In the genomic region with DNA sequence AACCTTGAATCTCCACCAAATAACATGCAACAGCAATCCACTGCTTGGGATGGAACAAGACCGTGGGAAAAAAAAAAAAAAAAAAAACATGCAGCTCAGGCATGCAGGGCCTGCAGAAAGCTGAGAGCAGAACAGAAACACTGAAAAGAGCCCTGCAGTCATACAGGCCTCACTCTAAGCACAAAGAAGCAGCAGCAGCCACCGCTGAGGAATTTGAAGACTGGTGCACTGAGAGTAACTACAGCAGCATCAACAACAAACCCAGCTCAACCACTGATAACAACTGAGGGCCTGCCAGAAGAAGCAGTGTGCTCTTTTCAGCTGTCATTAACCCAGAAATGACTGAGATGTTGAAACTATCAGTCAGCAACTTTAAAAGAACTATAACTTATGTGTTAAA, we compare ENCODE assay signal across 28 cellular contexts.
A peak's percentile ranks its signal among the peaks of the same experiment; 100 is the strongest.
DNase-seq lines count a peak whose midpoint lies in the region; ATAC-seq and TF ChIP-seq lines count a peak whose summit lies in the region.
"Had no signal": no experiment of that assay in that cellular context is flagged by ENCODE, and none has a peak within 500 bp of the region (broad histone marks: within the 10 kb centered on the region; RNA-seq: fewer than 3 reads in every experiment).

No MANE protein-coding gene starts in this region.

- DNase-seq in WTC11 (ENCODE audit: low spot score) (no peak), ecto neural progenitor cell (ENCODE audit: low spot score) (peak; percentile 68), iPS-NIHi7 (ENCODE audit: extremely low spot score) (peak; percentile 35), osteoblast (ENCODE audit: insufficient read length, low spot score, missing footprints) (peak; percentile 21), ACHN (no peak), NCI-H187 (lab: John Stamatoyannopoulos, UW) (no peak)
- DNase-seq: activated CD4-positive, alpha-beta memory T cell treated with anti-CD3 and anti-CD28 coated beads for 36 hours; activated CD4-positive, alpha-beta T cell treated with anti-CD3 and anti-CD28 coated beads for 1 hour; activated naive CD4-positive, alpha-beta T cell treated with anti-CD3 and anti-CD28 coated beads for 36 hours; adrenal gland; DMS153; foreskin fibroblast; heart left ventricle; left colon; NCI-H1417 treated with DMSO at 0.1 percent for 48 hours; NCI-H2081; NCI-H2227 treated with DMSO at 0.1 percent for 48 hours; NCI-H526 treated with DMSO at 0.1 percent for 48 hours; Right ventricle myocardium superior; stimulated activated naive B cell treated with anti-CD40 and anti-IgM and Interleukin-4, amounts not matched to agents 10 μg/mL and 1 μg/mL and 100 μg/mL, for 72 hours; T-helper 2 cell; upper lobe of left lung had no signal

- no peaks in the 10 kb centered on the region for H3K36me3 Mint-ChIP-seq in WTC11
- H3K36me3 Mint-ChIP-seq: activated CD4-positive, alpha-beta memory T cell treated with anti-CD3 and anti-CD28 coated beads for 36 hours; memory B cell; stimulated activated naive B cell treated with anti-CD40 and anti-IgM and Interleukin-4, amounts not matched to agents 10 μg/mL and 1 μg/mL and 100 μg/mL, for 72 hours had no signal

- H3K27ac ChIP-seq in osteoblast (ENCODE audit: low read depth, low read length) (no peak overlapping the region), gastroesophageal sphincter (no peak overlapping the region)
- H3K27ac ChIP-seq: adrenal gland; BLaER1 treated with 17β-estradiol and CSF1 and Interleukin-3, amounts not matched to agents 10 nM and 100 nM; coronary artery; heart left ventricle; upper lobe of left lung had no signal

- no peak for TF ChIP-seq EP300 in gastroesophageal sphincter (IDR thresholded peaks at IDR 0.05)

- no peak overlapping the region for H3K4me3 Mint-ChIP-seq in WTC11
- H3K4me3 Mint-ChIP-seq: activated CD4-positive, alpha-beta memory T cell treated with anti-CD3 and anti-CD28 coated beads for 36 hours; activated naive CD4-positive, alpha-beta T cell treated with anti-CD3 and anti-CD28 coated beads for 36 hours; activated T-helper 1 cell treated with anti-CD3 and anti-CD28 coated beads, Interleukin-12 subunit alpha, Interleukin-12 subunit beta, Interleukin-2, Interleukin-4 antibody, amounts not matched to agents 30 ng/mL and 10 ng/mL and 1 ng/mL, durations not matched to agents 14 hours and 24 hours and 36 hours; memory B cell; stimulated activated naive B cell treated with anti-CD40 and anti-IgM and Interleukin-4, amounts not matched to agents 10 μg/mL and 1 μg/mL and 100 μg/mL, for 72 hours had no signal

- 54% methylated on average over 2 of the region's 2 CpGs; no CpG with 5 or more reads in 1 of the 2 donors for WGBS in gastroesophageal sphincter (ENCODE audit: low coverage in 1 of 2), 2 donors

- POLR2A ChIA-PET in WTC11 (lab: Charles Lee), result no interaction called here

- no peak overlapping the region for H3K4me2 ChIP-seq in osteoblast (ENCODE audit: insufficient read depth, low read length)
- H3K4me2 ChIP-seq: BLaER1 treated with 17β-estradiol and CSF1 and Interleukin-3, amounts not matched to agents 10 nM and 100 nM had no signal

- H3K4me1 Mint-ChIP-seq in WTC11, result no peaks in the 10 kb centered on the region
- H3K4me1 Mint-ChIP-seq: memory B cell; stimulated activated naive B cell treated with anti-CD40 and anti-IgM and Interleukin-4, amounts not matched to agents 10 μg/mL and 1 μg/mL and 100 μg/mL, for 72 hours had no signal

- H3K36me3 ChIP-seq in osteoblast (ENCODE audit: insufficient read depth, low read length) (no peaks in the 10 kb centered on the region), gastroesophageal sphincter (no peaks in the 10 kb centered on the region)
- H3K36me3 ChIP-seq: adrenal gland; BLaER1 treated with 17β-estradiol and CSF1 and Interleukin-3, amounts not matched to agents 10 nM and 100 nM; heart left ventricle; upper lobe of left lung had no signal

- H3K4me3 ChIP-seq in osteoblast (ENCODE audit: insufficient read depth, low read length) (no peak overlapping the region), gastroesophageal sphincter (no peak overlapping the region)
- H3K4me3 ChIP-seq: adrenal gland; BLaER1 treated with 17β-estradiol and CSF1 and Interleukin-3, amounts not matched to agents 10 nM and 100 nM; coronary artery; heart left ventricle; upper lobe of left lung had no signal

- peaks cover 8% of the 10 kb centered on the region; the same call in 1 of the 2 replicates for H3K9me3 Mint-ChIP-seq in WTC11
- H3K9me3 Mint-ChIP-seq: activated CD4-positive, alpha-beta memory T cell treated with anti-CD3 and anti-CD28 coated beads for 36 hours; activated T-helper 1 cell treated with anti-CD3 and anti-CD28 coated beads, Interleukin-12 subunit alpha, Interleukin-12 subunit beta, Interleukin-2, Interleukin-4 antibody, amounts not matched to agents 30 ng/mL and 10 ng/mL and 1 ng/mL, durations not matched to agents 14 hours and 24 hours and 36 hours; memory B cell; stimulated activated naive B cell treated with anti-CD40 and anti-IgM and Interleukin-4, amounts not matched to agents 10 μg/mL and 1 μg/mL and 100 μg/mL, for 72 hours had no signal

- in situ Hi-C loops in ACHN (cut with HindIII; ENCODE audit: low pct_ligation_motif_present, low pct_unique_long_range_greater_than_20kb, low sequenced_read_pairs), result no loop called here

- CTCF ChIA-PET in WTC11 (lab: Charles Lee), result no interaction called here

- H3K9me3 ChIP-seq in osteoblast (ENCODE audit: low read depth, low read length) (no peaks in the 10 kb centered on the region), gastroesophageal sphincter (no peaks in the 10 kb centered on the region)
- H3K9me3 ChIP-seq: adrenal gland; BLaER1 treated with 17β-estradiol and CSF1 and Interleukin-3, amounts not matched to agents 10 nM and 100 nM; upper lobe of left lung had no signal

- H3K27me3 ChIP-seq in osteoblast (ENCODE audit: insufficient read depth, low read length) (no peaks in the 10 kb centered on the region), gastroesophageal sphincter (no peaks in the 10 kb centered on the region)
- H3K27me3 ChIP-seq: adrenal gland; BLaER1 treated with 17β-estradiol and CSF1 and Interleukin-3, amounts not matched to agents 10 nM and 100 nM; heart left ventricle; upper lobe of left lung had no signal

- H4K20me1 ChIP-seq in osteoblast (ENCODE audit: insufficient read depth, low read length), result no peaks in the 10 kb centered on the region
- H4K20me1 ChIP-seq: BLaER1 treated with 17β-estradiol and CSF1 and Interleukin-3, amounts not matched to agents 10 nM and 100 nM had no signal

- no peaks in the 10 kb centered on the region for H3K27me3 Mint-ChIP-seq in WTC11 (ENCODE audit: low read depth)
- H3K27me3 Mint-ChIP-seq: activated CD4-positive, alpha-beta memory T cell treated with anti-CD3 and anti-CD28 coated beads for 36 hours; memory B cell; stimulated activated naive B cell treated with anti-CD40 and anti-IgM and Interleukin-4, amounts not matched to agents 10 μg/mL and 1 μg/mL and 100 μg/mL, for 72 hours had no signal

- no peaks in the 10 kb centered on the region for H3K79me2 ChIP-seq in osteoblast (ENCODE audit: insufficient read depth, low read length)

- no peak for TF ChIP-seq POLR2A in gastroesophageal sphincter (IDR thresholded peaks at IDR 0.05)

- TF ChIP-seq CTCF in WTC11 (IDR thresholded peaks at IDR 0.05), result no peak
- no peak for TF ChIP-seq CTCF in osteoblast (IDR thresholded peaks at IDR 0.05; ENCODE audit: extremely low read depth, low read depth, low read length)
- no peak for TF ChIP-seq CTCF in gastroesophageal sphincter (IDR thresholded peaks at IDR 0.05)

- ATAC-seq in WTC11, result peak; percentile 48
- ATAC-seq in GM18867 (IDR thresholded peaks at IDR 0.05; ENCODE audit: unreplicated experiment), result no peak
- ATAC-seq in gastroesophageal sphincter, result no peak
- ATAC-seq: left colon; stimulated activated naive B cell treated with anti-CD40 and anti-IgM and Interleukin-4, amounts not matched to agents 10 μg/mL and 1 μg/mL and 100 μg/mL, for 72 hours had no signal

- no peak overlapping the region for H2AFZ ChIP-seq in osteoblast (ENCODE audit: low read length)

- no peak overlapping the region for H3K27ac Mint-ChIP-seq in WTC11
- H3K27ac Mint-ChIP-seq: activated CD4-positive, alpha-beta memory T cell treated with anti-CD3 and anti-CD28 coated beads for 36 hours; activated naive CD4-positive, alpha-beta T cell treated with anti-CD3 and anti-CD28 coated beads for 36 hours; activated T-helper 1 cell treated with anti-CD3 and anti-CD28 coated beads, Interleukin-12 subunit alpha, Interleukin-12 subunit beta, Interleukin-2, Interleukin-4 antibody, amounts not matched to agents 30 ng/mL and 10 ng/mL and 1 ng/mL, durations not matched to agents 14 hours and 24 hours and 36 hours; memory B cell; stimulated activated naive B cell treated with anti-CD40 and anti-IgM and Interleukin-4, amounts not matched to agents 10 μg/mL and 1 μg/mL and 100 μg/mL, for 72 hours had no signal

- H3K4me1 ChIP-seq in osteoblast (ENCODE audit: insufficient read depth, low read length) (no peaks in the 10 kb centered on the region), gastroesophageal sphincter (no peaks in the 10 kb centered on the region)
- H3K4me1 ChIP-seq: adrenal gland; BLaER1 treated with 17β-estradiol and CSF1 and Interleukin-3, amounts not matched to agents 10 nM and 100 nM; heart left ventricle; upper lobe of left lung had no signal

TF ChIP-seq in WTC11, 78 proteins besides CTCF, POLR2A, EP300 and RAD21 (continues in another document):
- TF ChIP-seq HMGA2 (CRISPR knock-in tag; IDR thresholded peaks at IDR 0.05) (no peak), TEAD4 (CRISPR knock-in tag; IDR thresholded peaks at IDR 0.05) (no peak), ATF1 (CRISPR knock-in tag; IDR thresholded peaks at IDR 0.05) (no peak), GRHL2 (CRISPR knock-in tag; IDR thresholded peaks at IDR 0.05; ENCODE audit: insufficient replicate concordance, severe bottlenecking) (no peak), KAT7 (CRISPR knock-in tag; IDR thresholded peaks at IDR 0.05; ENCODE audit: borderline replicate concordance) (no peak), JUN (CRISPR knock-in tag; IDR thresholded peaks at IDR 0.05) (no peak)
- TF ChIP-seq, protein P1, sequence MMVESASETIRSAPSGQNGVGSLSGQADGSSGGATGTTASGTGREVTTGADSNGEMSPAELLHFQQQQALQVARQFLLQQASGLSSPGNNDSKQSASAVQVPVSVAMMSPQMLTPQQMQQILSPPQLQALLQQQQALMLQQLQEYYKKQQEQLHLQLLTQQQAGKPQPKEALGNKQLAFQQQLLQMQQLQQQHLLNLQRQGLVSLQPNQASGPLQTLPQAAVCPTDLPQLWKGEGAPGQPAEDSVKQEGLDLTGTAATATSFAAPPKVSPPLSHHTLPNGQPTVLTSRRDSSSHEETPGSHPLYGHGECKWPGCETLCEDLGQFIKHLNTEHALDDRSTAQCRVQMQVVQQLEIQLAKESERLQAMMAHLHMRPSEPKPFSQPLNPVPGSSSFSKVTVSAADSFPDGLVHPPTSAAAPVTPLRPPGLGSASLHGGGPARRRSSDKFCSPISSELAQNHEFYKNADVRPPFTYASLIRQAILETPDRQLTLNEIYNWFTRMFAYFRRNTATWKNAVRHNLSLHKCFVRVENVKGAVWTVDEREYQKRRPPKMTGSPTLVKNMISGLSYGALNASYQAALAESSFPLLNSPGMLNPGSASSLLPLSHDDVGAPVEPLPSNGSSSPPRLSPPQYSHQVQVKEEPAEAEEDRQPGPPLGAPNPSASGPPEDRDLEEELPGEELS (CRISPR knock-in tag; IDR thresholded peaks at IDR 0.05), result no peak

Comparison
In these comparisons a context has a peak if more than half of its experiments do, and no peak if none do; other contexts are left out.
1. DNase-seq: peak in ecto neural progenitor cell (single experiment), iPS-NIHi7 (single experiment) and osteoblast (single experiment); none in WTC11 (single experiment), ACHN (single experiment) and NCI-H187 (0 of 2).